ENCODE assay signal across 22 cellular contexts in the genomic region with DNA sequence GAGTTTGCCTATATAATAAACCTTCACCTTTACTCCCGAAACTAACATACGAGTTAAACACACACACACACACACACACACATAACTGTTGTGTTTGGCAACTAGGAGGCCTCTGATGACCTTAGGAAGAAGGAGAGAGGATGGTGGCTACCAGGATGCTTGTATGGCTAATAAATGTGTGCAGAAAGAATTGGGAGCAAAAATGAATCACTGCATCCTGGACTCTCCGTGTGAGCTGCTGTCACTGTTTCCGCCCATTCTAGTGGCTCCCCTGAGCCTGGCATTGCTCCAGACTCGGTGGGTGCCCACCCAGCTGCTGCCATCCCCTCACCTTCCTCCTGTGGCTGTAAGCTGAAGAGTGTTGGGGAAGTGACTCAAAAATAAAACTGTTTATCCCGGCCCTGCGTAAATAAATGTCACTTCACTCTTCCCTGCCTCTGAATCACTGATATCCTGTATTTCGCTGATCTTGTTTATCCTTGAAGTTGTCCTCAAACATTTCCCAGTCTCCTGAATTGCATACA.
"Had no signal": no experiment of that assay in that cellular context is flagged by ENCODE, and none has a peak within 500 bp of the region (broad histone marks: within the 10 kb centered on the region; RNA-seq: fewer than 3 reads in every experiment).

No MANE protein-coding gene starts in this region.

- ATAC-seq: HepG2, Panc1, SK-N-SH treated with all-trans-retinoic acid at 6 μM for 48 hours had no signal

- DNase-seq: IMR-90, Karpas-422, KG1, MG63, NCI-H1092, NCI-H1105 treated with DMSO at 0.1 percent for 48 hours, NCI-H1417 treated with DMSO at 0.1 percent for 48 hours, NCI-H146, NCI-H1694 treated with DMSO at 0.1 percent for 48 hours, NCI-H1930, NCI-H2081, NCI-H2107, NCI-H2227 treated with DMSO at 0.1 percent for 48 hours, NCI-H524, NCI-H526 treated with DMSO at 0.1 percent for 48 hours, NCI-H748 treated with DMSO at 0.1 percent for 48 hours, SHP77 treated with DMSO at 0.1 percent for 48 hours, SJCRH30 had no signal

- H3K4me3 ChIP-seq: MG63, SJCRH30 had no signal

- H3K27me3 ChIP-seq: MG63, SJCRH30 had no signal

- H3K36me3 ChIP-seq: MG63, SJCRH30 had no signal

- H3K4me1 ChIP-seq: SJCRH30 had no signal

- H3K27ac ChIP-seq: RWPE1, SJCRH30 had no signal
